In the genomic region with DNA sequence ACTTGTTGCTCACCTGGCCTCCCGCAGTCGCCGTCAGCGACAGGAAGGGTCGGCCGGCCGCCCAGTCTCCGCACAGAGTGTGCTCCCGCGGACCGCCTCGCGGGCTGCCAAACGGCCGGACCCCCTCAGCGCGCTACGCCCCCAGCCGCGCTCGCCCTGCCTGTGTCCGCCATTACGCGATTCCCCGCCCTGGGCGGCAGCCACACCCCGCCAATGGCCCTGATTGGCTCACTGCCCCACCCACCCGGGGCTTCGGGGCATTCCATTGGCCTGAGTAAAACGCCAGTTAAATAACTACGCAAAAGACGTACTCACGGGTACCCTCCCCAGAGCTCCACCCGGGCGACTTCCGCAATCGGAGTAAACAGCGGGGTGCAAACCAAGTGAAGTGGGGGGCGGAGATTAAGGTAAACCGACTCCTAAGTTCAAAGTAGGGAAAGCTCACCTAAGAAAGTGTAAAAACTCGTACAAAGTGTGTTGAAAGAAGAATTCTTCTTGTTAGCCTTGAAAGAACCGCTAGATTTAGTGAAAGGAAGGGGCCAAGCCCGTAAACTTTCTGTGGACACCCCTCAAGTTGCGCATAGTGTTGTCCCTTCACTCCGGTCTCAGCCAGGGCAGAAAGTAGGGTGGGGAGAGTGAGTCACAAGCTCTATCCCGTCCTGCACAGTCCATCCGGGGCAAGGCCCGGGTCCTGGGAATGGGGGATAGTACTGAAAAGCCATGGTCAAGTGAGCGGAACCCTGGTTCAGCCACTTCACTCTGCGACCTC, we compare ENCODE assay signal across 1 cellular context.
TF ChIP-seq lines count a peak whose summit lies in the region.

A gene with protein sequence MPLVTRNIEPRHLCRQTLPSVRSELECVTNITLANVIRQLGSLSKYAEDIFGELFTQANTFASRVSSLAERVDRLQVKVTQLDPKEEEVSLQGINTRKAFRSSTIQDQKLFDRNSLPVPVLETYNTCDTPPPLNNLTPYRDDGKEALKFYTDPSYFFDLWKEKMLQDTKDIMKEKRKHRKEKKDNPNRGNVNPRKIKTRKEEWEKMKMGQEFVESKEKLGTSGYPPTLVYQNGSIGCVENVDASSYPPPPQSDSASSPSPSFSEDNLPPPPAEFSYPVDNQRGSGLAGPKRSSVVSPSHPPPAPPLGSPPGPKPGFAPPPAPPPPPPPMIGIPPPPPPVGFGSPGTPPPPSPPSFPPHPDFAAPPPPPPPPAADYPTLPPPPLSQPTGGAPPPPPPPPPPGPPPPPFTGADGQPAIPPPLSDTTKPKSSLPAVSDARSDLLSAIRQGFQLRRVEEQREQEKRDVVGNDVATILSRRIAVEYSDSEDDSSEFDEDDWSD (minus strand): TSS at position 195 of the 769 bp plus-strand sequence. CDS start 61,277 bp downstream, outside the sequence.

TF ChIP-seq in K562, 482 proteins besides CTCF, POLR2A, EP300 and RAD21 (continued from another document and continues in another):
- TF ChIP-seq RBM39 (optimal IDR thresholded peaks at IDR 0.05; ENCODE audit: low read depth, low read length) (no peak), ZNF384 (IDR thresholded peaks at IDR 0.05; ENCODE audit: low read depth, low read length) (no peak), MCM3 (IDR thresholded peaks at IDR 0.05) (no peak), ZNF444 (CRISPR knock-in tag; IDR thresholded peaks at IDR 0.05) (no peak), FOXP1 (CRISPR knock-in tag; IDR thresholded peaks at IDR 0.05) (no peak), ZNF561 (CRISPR knock-in tag; conservative IDR thresholded peaks at IDR 0.05) (no peak), BACH1 (tag; IDR thresholded peaks at IDR 0.05) (no peak), NR3C1 (CRISPR knock-in tag; IDR thresholded peaks at IDR 0.05) (no peak), NR1H2 (CRISPR knock-in tag; IDR thresholded peaks at IDR 0.05) (no peak), C11orf30 (IDR thresholded peaks at IDR 0.05; ENCODE audit: low read depth) (no peak; the same call in none of the 2 replicates), ZNF143 (CRISPR knock-in tag; IDR thresholded peaks at IDR 0.05) (no peak), ZFP30 (CRISPR knock-in tag; IDR thresholded peaks at IDR 0.05; ENCODE audit: borderline replicate concordance) (no peak), ZNF780A (CRISPR knock-in tag; IDR thresholded peaks at IDR 0.05) (no peak), SRF (CRISPR knock-in tag; IDR thresholded peaks at IDR 0.05) (no peak; a peak in 1 of 4 replicates), ZNF165 (CRISPR knock-in tag; IDR thresholded peaks at IDR 0.05; ENCODE audit: borderline replicate concordance) (no peak), PTRF (tag; IDR thresholded peaks at IDR 0.05) (no peak), KHSRP (IDR thresholded peaks at IDR 0.05) (no peak), PCBP1 (IDR thresholded peaks at IDR 0.05; ENCODE audit: low read depth, low read length, poor library complexity, severe bottlenecking) (peak; percentile 33)
- TF ChIP-seq, protein P1, sequence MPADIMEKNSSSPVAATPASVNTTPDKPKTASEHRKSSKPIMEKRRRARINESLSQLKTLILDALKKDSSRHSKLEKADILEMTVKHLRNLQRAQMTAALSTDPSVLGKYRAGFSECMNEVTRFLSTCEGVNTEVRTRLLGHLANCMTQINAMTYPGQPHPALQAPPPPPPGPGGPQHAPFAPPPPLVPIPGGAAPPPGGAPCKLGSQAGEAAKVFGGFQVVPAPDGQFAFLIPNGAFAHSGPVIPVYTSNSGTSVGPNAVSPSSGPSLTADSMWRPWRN (IDR thresholded peaks at IDR 0.05; ENCODE audit: low read depth), result no peak
- TF ChIP-seq, protein P2, sequence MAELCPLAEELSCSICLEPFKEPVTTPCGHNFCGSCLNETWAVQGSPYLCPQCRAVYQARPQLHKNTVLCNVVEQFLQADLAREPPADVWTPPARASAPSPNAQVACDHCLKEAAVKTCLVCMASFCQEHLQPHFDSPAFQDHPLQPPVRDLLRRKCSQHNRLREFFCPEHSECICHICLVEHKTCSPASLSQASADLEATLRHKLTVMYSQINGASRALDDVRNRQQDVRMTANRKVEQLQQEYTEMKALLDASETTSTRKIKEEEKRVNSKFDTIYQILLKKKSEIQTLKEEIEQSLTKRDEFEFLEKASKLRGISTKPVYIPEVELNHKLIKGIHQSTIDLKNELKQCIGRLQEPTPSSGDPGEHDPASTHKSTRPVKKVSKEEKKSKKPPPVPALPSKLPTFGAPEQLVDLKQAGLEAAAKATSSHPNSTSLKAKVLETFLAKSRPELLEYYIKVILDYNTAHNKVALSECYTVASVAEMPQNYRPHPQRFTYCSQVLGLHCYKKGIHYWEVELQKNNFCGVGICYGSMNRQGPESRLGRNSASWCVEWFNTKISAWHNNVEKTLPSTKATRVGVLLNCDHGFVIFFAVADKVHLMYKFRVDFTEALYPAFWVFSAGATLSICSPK (IDR thresholded peaks at IDR 0.05; ENCODE audit: borderline replicate concordance), result no peak
- TF ChIP-seq, protein P3, sequence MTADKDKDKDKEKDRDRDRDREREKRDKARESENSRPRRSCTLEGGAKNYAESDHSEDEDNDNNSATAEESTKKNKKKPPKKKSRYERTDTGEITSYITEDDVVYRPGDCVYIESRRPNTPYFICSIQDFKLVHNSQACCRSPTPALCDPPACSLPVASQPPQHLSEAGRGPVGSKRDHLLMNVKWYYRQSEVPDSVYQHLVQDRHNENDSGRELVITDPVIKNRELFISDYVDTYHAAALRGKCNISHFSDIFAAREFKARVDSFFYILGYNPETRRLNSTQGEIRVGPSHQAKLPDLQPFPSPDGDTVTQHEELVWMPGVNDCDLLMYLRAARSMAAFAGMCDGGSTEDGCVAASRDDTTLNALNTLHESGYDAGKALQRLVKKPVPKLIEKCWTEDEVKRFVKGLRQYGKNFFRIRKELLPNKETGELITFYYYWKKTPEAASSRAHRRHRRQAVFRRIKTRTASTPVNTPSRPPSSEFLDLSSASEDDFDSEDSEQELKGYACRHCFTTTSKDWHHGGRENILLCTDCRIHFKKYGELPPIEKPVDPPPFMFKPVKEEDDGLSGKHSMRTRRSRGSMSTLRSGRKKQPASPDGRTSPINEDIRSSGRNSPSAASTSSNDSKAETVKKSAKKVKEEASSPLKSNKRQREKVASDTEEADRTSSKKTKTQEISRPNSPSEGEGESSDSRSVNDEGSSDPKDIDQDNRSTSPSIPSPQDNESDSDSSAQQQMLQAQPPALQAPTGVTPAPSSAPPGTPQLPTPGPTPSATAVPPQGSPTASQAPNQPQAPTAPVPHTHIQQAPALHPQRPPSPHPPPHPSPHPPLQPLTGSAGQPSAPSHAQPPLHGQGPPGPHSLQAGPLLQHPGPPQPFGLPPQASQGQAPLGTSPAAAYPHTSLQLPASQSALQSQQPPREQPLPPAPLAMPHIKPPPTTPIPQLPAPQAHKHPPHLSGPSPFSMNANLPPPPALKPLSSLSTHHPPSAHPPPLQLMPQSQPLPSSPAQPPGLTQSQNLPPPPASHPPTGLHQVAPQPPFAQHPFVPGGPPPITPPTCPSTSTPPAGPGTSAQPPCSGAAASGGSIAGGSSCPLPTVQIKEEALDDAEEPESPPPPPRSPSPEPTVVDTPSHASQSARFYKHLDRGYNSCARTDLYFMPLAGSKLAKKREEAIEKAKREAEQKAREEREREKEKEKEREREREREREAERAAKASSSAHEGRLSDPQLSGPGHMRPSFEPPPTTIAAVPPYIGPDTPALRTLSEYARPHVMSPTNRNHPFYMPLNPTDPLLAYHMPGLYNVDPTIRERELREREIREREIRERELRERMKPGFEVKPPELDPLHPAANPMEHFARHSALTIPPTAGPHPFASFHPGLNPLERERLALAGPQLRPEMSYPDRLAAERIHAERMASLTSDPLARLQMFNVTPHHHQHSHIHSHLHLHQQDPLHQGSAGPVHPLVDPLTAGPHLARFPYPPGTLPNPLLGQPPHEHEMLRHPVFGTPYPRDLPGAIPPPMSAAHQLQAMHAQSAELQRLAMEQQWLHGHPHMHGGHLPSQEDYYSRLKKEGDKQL (CRISPR knock-in tag; IDR thresholded peaks at IDR 0.05; ENCODE audit: borderline replicate concordance), result no peak
- TF ChIP-seq, protein P4, sequence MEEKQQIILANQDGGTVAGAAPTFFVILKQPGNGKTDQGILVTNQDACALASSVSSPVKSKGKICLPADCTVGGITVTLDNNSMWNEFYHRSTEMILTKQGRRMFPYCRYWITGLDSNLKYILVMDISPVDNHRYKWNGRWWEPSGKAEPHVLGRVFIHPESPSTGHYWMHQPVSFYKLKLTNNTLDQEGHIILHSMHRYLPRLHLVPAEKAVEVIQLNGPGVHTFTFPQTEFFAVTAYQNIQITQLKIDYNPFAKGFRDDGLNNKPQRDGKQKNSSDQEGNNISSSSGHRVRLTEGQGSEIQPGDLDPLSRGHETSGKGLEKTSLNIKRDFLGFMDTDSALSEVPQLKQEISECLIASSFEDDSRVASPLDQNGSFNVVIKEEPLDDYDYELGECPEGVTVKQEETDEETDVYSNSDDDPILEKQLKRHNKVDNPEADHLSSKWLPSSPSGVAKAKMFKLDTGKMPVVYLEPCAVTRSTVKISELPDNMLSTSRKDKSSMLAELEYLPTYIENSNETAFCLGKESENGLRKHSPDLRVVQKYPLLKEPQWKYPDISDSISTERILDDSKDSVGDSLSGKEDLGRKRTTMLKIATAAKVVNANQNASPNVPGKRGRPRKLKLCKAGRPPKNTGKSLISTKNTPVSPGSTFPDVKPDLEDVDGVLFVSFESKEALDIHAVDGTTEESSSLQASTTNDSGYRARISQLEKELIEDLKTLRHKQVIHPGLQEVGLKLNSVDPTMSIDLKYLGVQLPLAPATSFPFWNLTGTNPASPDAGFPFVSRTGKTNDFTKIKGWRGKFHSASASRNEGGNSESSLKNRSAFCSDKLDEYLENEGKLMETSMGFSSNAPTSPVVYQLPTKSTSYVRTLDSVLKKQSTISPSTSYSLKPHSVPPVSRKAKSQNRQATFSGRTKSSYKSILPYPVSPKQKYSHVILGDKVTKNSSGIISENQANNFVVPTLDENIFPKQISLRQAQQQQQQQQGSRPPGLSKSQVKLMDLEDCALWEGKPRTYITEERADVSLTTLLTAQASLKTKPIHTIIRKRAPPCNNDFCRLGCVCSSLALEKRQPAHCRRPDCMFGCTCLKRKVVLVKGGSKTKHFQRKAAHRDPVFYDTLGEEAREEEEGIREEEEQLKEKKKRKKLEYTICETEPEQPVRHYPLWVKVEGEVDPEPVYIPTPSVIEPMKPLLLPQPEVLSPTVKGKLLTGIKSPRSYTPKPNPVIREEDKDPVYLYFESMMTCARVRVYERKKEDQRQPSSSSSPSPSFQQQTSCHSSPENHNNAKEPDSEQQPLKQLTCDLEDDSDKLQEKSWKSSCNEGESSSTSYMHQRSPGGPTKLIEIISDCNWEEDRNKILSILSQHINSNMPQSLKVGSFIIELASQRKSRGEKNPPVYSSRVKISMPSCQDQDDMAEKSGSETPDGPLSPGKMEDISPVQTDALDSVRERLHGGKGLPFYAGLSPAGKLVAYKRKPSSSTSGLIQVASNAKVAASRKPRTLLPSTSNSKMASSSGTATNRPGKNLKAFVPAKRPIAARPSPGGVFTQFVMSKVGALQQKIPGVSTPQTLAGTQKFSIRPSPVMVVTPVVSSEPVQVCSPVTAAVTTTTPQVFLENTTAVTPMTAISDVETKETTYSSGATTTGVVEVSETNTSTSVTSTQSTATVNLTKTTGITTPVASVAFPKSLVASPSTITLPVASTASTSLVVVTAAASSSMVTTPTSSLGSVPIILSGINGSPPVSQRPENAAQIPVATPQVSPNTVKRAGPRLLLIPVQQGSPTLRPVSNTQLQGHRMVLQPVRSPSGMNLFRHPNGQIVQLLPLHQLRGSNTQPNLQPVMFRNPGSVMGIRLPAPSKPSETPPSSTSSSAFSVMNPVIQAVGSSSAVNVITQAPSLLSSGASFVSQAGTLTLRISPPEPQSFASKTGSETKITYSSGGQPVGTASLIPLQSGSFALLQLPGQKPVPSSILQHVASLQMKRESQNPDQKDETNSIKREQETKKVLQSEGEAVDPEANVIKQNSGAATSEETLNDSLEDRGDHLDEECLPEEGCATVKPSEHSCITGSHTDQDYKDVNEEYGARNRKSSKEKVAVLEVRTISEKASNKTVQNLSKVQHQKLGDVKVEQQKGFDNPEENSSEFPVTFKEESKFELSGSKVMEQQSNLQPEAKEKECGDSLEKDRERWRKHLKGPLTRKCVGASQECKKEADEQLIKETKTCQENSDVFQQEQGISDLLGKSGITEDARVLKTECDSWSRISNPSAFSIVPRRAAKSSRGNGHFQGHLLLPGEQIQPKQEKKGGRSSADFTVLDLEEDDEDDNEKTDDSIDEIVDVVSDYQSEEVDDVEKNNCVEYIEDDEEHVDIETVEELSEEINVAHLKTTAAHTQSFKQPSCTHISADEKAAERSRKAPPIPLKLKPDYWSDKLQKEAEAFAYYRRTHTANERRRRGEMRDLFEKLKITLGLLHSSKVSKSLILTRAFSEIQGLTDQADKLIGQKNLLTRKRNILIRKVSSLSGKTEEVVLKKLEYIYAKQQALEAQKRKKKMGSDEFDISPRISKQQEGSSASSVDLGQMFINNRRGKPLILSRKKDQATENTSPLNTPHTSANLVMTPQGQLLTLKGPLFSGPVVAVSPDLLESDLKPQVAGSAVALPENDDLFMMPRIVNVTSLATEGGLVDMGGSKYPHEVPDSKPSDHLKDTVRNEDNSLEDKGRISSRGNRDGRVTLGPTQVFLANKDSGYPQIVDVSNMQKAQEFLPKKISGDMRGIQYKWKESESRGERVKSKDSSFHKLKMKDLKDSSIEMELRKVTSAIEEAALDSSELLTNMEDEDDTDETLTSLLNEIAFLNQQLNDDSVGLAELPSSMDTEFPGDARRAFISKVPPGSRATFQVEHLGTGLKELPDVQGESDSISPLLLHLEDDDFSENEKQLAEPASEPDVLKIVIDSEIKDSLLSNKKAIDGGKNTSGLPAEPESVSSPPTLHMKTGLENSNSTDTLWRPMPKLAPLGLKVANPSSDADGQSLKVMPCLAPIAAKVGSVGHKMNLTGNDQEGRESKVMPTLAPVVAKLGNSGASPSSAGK (IDR thresholded peaks at IDR 0.05), result no peak
- TF ChIP-seq, protein P5, sequence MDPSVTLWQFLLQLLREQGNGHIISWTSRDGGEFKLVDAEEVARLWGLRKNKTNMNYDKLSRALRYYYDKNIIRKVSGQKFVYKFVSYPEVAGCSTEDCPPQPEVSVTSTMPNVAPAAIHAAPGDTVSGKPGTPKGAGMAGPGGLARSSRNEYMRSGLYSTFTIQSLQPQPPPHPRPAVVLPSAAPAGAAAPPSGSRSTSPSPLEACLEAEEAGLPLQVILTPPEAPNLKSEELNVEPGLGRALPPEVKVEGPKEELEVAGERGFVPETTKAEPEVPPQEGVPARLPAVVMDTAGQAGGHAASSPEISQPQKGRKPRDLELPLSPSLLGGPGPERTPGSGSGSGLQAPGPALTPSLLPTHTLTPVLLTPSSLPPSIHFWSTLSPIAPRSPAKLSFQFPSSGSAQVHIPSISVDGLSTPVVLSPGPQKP (CRISPR knock-in tag; IDR thresholded peaks at IDR 0.05), result no peak
- TF ChIP-seq, protein P6, sequence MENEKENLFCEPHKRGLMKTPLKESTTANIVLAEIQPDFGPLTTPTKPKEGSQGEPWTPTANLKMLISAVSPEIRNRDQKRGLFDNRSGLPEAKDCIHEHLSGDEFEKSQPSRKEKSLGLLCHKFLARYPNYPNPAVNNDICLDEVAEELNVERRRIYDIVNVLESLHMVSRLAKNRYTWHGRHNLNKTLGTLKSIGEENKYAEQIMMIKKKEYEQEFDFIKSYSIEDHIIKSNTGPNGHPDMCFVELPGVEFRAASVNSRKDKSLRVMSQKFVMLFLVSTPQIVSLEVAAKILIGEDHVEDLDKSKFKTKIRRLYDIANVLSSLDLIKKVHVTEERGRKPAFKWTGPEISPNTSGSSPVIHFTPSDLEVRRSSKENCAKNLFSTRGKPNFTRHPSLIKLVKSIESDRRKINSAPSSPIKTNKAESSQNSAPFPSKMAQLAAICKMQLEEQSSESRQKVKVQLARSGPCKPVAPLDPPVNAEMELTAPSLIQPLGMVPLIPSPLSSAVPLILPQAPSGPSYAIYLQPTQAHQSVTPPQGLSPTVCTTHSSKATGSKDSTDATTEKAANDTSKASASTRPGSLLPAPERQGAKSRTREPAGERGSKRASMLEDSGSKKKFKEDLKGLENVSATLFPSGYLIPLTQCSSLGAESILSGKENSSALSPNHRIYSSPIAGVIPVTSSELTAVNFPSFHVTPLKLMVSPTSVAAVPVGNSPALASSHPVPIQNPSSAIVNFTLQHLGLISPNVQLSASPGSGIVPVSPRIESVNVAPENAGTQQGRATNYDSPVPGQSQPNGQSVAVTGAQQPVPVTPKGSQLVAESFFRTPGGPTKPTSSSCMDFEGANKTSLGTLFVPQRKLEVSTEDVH (IDR thresholded peaks at IDR 0.05; ENCODE audit: low read depth, partially characterized antibody), result no peak
